14 cellular contexts compared by ENCODE assay signal in the genomic region with DNA sequence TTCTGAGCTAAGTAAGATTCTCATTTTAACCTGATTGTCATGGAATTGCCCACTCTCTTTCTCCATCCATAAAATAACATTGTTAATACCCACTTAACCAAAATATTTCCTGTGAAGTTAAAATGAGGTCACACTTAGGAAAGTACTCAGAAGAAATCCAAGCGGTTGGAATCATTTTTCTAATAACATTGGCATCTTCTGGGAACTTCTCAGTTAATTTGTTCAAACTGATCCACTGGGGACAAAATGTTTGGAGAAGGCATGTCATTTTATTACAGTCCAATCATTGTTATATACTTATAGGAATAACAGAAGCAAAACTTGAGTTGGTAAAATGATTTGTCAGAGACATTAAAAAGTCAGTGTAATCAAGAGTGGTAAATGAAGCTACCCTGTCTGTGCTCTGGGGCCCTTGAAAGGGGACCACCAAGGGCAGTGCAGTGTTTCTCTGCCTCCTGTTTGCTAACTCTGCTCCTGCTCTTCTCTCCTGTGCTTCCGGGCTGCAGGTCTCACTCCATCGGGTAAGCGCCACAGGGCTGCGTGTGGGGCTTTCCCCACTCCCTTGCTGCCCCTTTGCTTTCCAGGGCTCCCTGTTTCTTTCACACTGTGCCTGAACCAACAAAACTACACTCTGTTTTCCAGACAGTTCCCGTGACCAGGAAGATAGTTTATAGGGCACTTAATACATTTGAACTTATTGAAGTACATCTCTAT. TPM values are rescaled to one million over a fixed set of nuclear protein-coding genes. Genes with fewer than 3 reads are reported as not detected.
DNase-seq lines count a peak whose midpoint lies in the region; ATAC-seq, FAIRE-seq and TF ChIP-seq lines count a peak whose summit lies in the region.
"Had no signal": no experiment of that assay in that cellular context is flagged by ENCODE, and none has a peak within 500 bp of the region (broad histone marks: within the 10 kb centered on the region; RNA-seq: fewer than 3 reads in every experiment).

No MANE protein-coding gene starts in this region.

- no peaks in the 10 kb centered on the region for H3K9me3 Mint-ChIP-seq in CD4-positive, alpha-beta memory T cell
- H3K9me3 Mint-ChIP-seq in natural killer cell = no peaks in the 10 kb centered on the region
- H3K9me3 Mint-ChIP-seq: central memory CD8-positive, alpha-beta T cell had no signal

- intact Hi-C loops in CD4-positive, alpha-beta memory T cell (cut with micrococcal nuclease) = no loop called here
- intact Hi-C loops in GM12878 (cut with micrococcal nuclease; ENCODE audit: unreplicated experiment) = no loop called here
- intact Hi-C loops in natural killer cell (cut with micrococcal nuclease) = no loop called here

- no peak overlapping the region for H2AFZ ChIP-seq in GM12878 (ENCODE audit: control insufficient read depth, low read depth, low read length)

- H4K20me1 ChIP-seq in GM12878 (ENCODE audit: control insufficient read depth, insufficient read depth) = no peaks in the 10 kb centered on the region

- SMC1A ChIA-PET in GM12878 (lab: Charles Lee; ENCODE audit: uncharacterized antibody, unreplicated experiment) = interaction anchor here (0.8 to 1.1 kb wide), 2 partner anchors 22 to 48 kb away, joined by 3 to 4 read pairs; no protein-coding TSS in a partner anchor

- H3K4me3 ChIP-seq in CD4-positive, alpha-beta memory T cell (ENCODE audit: low read length in 2 of 2) = no peak overlapping the region
- H3K4me3 ChIP-seq in GM12878 = no peak overlapping the region

- 54% methylated on average over 6 of the region's 6 CpGs for WGBS in GM12878 (ENCODE audit: insufficient coverage, insufficient replicate concordance, low lambda C conversion rate, missing lambda C conversion rate)

- POLR2A ChIA-PET in CD4-positive, alpha-beta memory T cell (lab: Charles Lee; ENCODE audit: partially characterized antibody) = no interaction called here
- POLR2A ChIA-PET in GM12878 (lab: Charles Lee) = no interaction called here

- no peaks in the 10 kb centered on the region for H3K4me1 ChIP-seq in CD4-positive, alpha-beta memory T cell (ENCODE audit: insufficient read depth, low read length)
- no peaks in the 10 kb centered on the region for H3K4me1 ChIP-seq in GM12878 (ENCODE audit: control insufficient read depth, insufficient read depth, low read length)

- H3K4me2 ChIP-seq in GM12878 (ENCODE audit: control insufficient read depth, insufficient read depth) = no peak overlapping the region

- FAIRE-seq in GM12878 (lab: Jason Lieb, UNC) = no peak

- H3K9ac ChIP-seq in GM12878 (ENCODE audit: control insufficient read depth, insufficient read depth, low read length) = no peak overlapping the region

- in situ Hi-C loops in GM12878 (cut with MboI) = no loop called here

- no peak for TF ChIP-seq POLR2A in GM12878 (IDR thresholded peaks at IDR 0.05; ENCODE audit: low read depth, low read length)

- peak overlapping the region in 4 of 7 donors; percentile 28 to 81 (median 68) for H3K27ac Mint-ChIP-seq in CD4-positive, alpha-beta memory T cell
- peak overlapping the region; percentile 60 to 73 for H3K27ac Mint-ChIP-seq in natural killer cell
- H3K27ac Mint-ChIP-seq: progenitor cell of endocrine pancreas had no signal

- no peak for DNase-seq in CD4-positive, alpha-beta memory T cell
- no peak for DNase-seq in GM12878 (ENCODE audit: low read depth, low spot score)
- DNase-seq in natural killer cell = no peak
- DNase-seq in amniotic stem cell (lab: John Stamatoyannopoulos, UW) = no peak
- DNase-seq in NCI-H1092 treated with DMSO at 0.1 percent for 48 hours (lab: John Stamatoyannopoulos, UW) = no peak
- no peak for DNase-seq in NCI-H748 treated with DMSO at 0.1 percent for 48 hours (lab: John Stamatoyannopoulos, UW)
- DNase-seq in SKM-1 (lab: John Stamatoyannopoulos, UW; ENCODE audit: unreplicated experiment) = no peak
- DNase-seq: activated CD8-positive, alpha-beta memory T cell treated with anti-CD3 and anti-CD28 coated beads for 24 hours; activated naive CD4-positive, alpha-beta T cell; DMS79; NCI-H1048 had no signal

- CTCF ChIA-PET in CD4-positive, alpha-beta memory T cell (lab: Charles Lee; ENCODE audit: partially characterized antibody) = interaction anchor here (1.0 kb wide), 1 partner anchor 12 kb away, joined by 4 read pairs; no protein-coding TSS in a partner anchor
- CTCF ChIA-PET in GM12878 (lab: Yijun Ruan, JAX) = interaction anchor here (1.7 kb wide), 1 partner anchor 60 kb away, joined by 5 read pairs; no protein-coding TSS in a partner anchor

- H3K36me3 Mint-ChIP-seq in CD4-positive, alpha-beta memory T cell = no peaks in the 10 kb centered on the region
- no peaks in the 10 kb centered on the region for H3K36me3 Mint-ChIP-seq in natural killer cell

- H3K36me3 ChIP-seq in CD4-positive, alpha-beta memory T cell (ENCODE audit: insufficient read depth, low read length) = no peaks in the 10 kb centered on the region
- H3K36me3 ChIP-seq in GM12878 (ENCODE audit: control insufficient read depth in 2 of 2, insufficient read depth in 2 of 2, low read length in 1 of 2) = no peaks in the 10 kb centered on the region

- H3K4me3 Mint-ChIP-seq in CD4-positive, alpha-beta memory T cell = peak overlapping the region in 6 of 8 donors; percentile 13 to 60 (median 32)
- H3K4me3 Mint-ChIP-seq in natural killer cell = peak overlapping the region; percentile 53
- H3K4me3 Mint-ChIP-seq: central memory CD8-positive, alpha-beta T cell had no signal

- no peak for TF ChIP-seq RAD21 in GM12878 (IDR thresholded peaks at IDR 0.05; ENCODE audit: insufficient read depth, low read depth, low read length)

- no peak for TF ChIP-seq EP300 in GM12878 (IDR thresholded peaks at IDR 0.05; ENCODE audit: borderline replicate concordance in 1 of 2, control insufficient read depth in 1 of 2, low read depth in 2 of 2, low read length in 2 of 2)

- BruUV-seq in GM12878 (replicated peaks; lab: Mats Ljungman, UMichigan) = no TSS peak

- no peak overlapping the region for H3K27ac ChIP-seq in CD4-positive, alpha-beta memory T cell (ENCODE audit: low read depth, low read length)
- no peak overlapping the region for H3K27ac ChIP-seq in GM12878 (ENCODE audit: control insufficient read depth, insufficient read depth)

- RAD21 ChIA-PET in GM12878 (lab: Charles Lee; ENCODE audit: unreplicated experiment) = no interaction called here

- no peaks in the 10 kb centered on the region for H3K79me2 ChIP-seq in GM12878 (ENCODE audit: control insufficient read depth, insufficient read depth, low read length)

- TF ChIP-seq CTCF in GM12878 (IDR thresholded peaks at IDR 0.05 in 2 of 3, conservative IDR thresholded peaks at IDR 0.05 in 1 of 3; ENCODE audit: control insufficient read depth in 2 of 3, extremely low read depth in 1 of 3, insufficient read depth in 1 of 3, low read depth in 3 of 3, low read length in 3 of 3) (no peak), natural killer cell (IDR thresholded peaks at IDR 0.05) (no peak)

- no peaks in the 10 kb centered on the region for H3K4me1 Mint-ChIP-seq in CD4-positive, alpha-beta memory T cell
- peaks cover 4 to 7% of the 10 kb centered on the region in 2 donors for H3K4me1 Mint-ChIP-seq in natural killer cell
- H3K4me1 Mint-ChIP-seq: central memory CD8-positive, alpha-beta T cell had no signal

- H3K9me3 ChIP-seq in CD4-positive, alpha-beta memory T cell (ENCODE audit: control insufficient read depth in 1 of 2, low read length in 2 of 2) = no peaks in the 10 kb centered on the region
- H3K9me3 ChIP-seq in GM12878 (replicated peaks; ENCODE audit: control insufficient read depth, insufficient read depth, low read length) = no peaks in the 10 kb centered on the region

- peaks cover under 1 to 6% of the 10 kb centered on the region in 2 donors for H3K27me3 Mint-ChIP-seq in CD4-positive, alpha-beta memory T cell
- H3K27me3 Mint-ChIP-seq in natural killer cell (ENCODE audit: low read depth in 2 of 2) = peaks cover 4 to 7% of the 10 kb centered on the region in 2 donors
- H3K27me3 Mint-ChIP-seq: progenitor cell of endocrine pancreas had no signal

- H3K27me3 ChIP-seq in CD4-positive, alpha-beta memory T cell (ENCODE audit: insufficient read depth, low read length) = no peaks in the 10 kb centered on the region
- H3K27me3 ChIP-seq in GM12878 (replicated peaks in 1 of 2; ENCODE audit: control insufficient read depth in 2 of 2, insufficient read depth in 2 of 2, low read length in 1 of 2) = no peaks in the 10 kb centered on the region; a peak in 1 of 4 replicates

- ATAC-seq in HG03378 (IDR thresholded peaks at IDR 0.05; ENCODE audit: unreplicated experiment) (peak; percentile 43), GM12878 (peak; percentile 63), natural killer cell (no peak)

RNA-seq across cellular contexts. Expression of gene HDDC2, which starts 50.1 kb away (rescaled TPM):
- 10 to 100 TPM; 49.5 to 53.5 TPM for total RNA-seq in CD4-positive, alpha-beta memory T cell
- polyA plus RNA-seq in CD4-positive, alpha-beta memory T cell = 100 to 1,000 TPM in 1 of 2 donors, 10 to 100 TPM in 1; 97.1 to 128 TPM
- 54.5 and 55.0 TPM in 2 replicates for total RNA-seq in GM12878 (2013; cell fraction: nucleolus; rRNA removed)
- 59.4 and 65.1 TPM in 2 replicates for total RNA-seq in GM12878 (2014; rRNA removed)
- total RNA-seq in GM12878 (2014; rRNA removed; fragmentation: Illumina TruSeq; extraction: Trizol) = 61.9 and 64.9 TPM in 2 replicates
- 54.5 and 56.7 TPM in 2 replicates for total RNA-seq in GM12878 (2021)
- polyA plus RNA-seq in GM12878 (2011; ENCODE audit: low read depth) = 48.6 TPM
- 148 and 174 TPM in 2 replicates for polyA plus RNA-seq in GM12878 (2011; rRNA removed)
- 103 and 110 TPM in 2 replicates for polyA plus RNA-seq in GM12878 (2011; cell fraction: cytosol; rRNA removed)
- polyA plus RNA-seq in GM12878 (2011; cell fraction: nucleus; rRNA removed) = 60.2 and 66.8 TPM in 2 replicates
- 62.8 and 68.1 TPM in 2 replicates for polyA plus RNA-seq in GM12878 (2012)
- polyA plus RNA-seq in GM12878 (2014; fragmentation: Illumina TruSeq; extraction: Trizol) = 78.1 and 92.7 TPM in 2 replicates
- polyA plus RNA-seq in GM12878 (2014; fragmentation: Nextera tagmentation; extraction: Ambion mirVana) = 100 to 1,000 TPM; 132 to 134 TPM
- 94.5 and 97.7 TPM in 2 replicates for polyA plus RNA-seq in GM12878 (2014; rRNA removed)
- 100 to 1,000 TPM in 1 of 2 experiments, 10 to 100 TPM in 1; 90.9 to 101 TPM for polyA plus RNA-seq in GM12878 (2016; fragmentation: Nextera tagmentation; extraction: Ambion mirVana)
- 46.4 and 54.0 TPM in 2 replicates for polyA minus RNA-seq in GM12878 (2011; rRNA and poly(A)+ RNA removed)
- 18.0 and 19.8 TPM in 2 replicates for polyA minus RNA-seq in GM12878 (2011; cell fraction: cytosol; rRNA and poly(A)+ RNA removed)
- polyA minus RNA-seq in GM12878 (2011; cell fraction: nucleus; rRNA and poly(A)+ RNA removed) = 28.9 and 50.0 TPM in 2 replicates
- 10 to 100 TPM; 53.5 to 87.5 (median 57.3) TPM for total RNA-seq in natural killer cell

Comparison
In these comparisons a context has a peak if more than half of its experiments do, and no peak if none do; other contexts are left out.
1. ATAC-seq: peak in HG03378 (single experiment) and GM12878 (single experiment); none in natural killer cell (0 of 3).